ENCODE assay signal across 1 cellular context in genomic region chr12:6646276-6647082, GRCh38.
TF ChIP-seq lines count a peak whose summit lies in the region.

No MANE protein-coding gene starts in this region.

TF ChIP-seq in GM12878, 131 proteins besides CTCF, POLR2A, EP300 and RAD21:
- no peak for TF ChIP-seq RBBP5 (conservative IDR thresholded peaks at IDR 0.05)
- no peak for TF ChIP-seq BMI1 (IDR thresholded peaks at IDR 0.05; ENCODE audit: borderline replicate concordance)
- no peak for TF ChIP-seq CREB1 (IDR thresholded peaks at IDR 0.05; ENCODE audit: low read depth)
- TF ChIP-seq POU2F2 (IDR thresholded peaks at IDR 0.05; ENCODE audit: borderline replicate concordance, low read depth, low read length), result no peak
- TF ChIP-seq SMAD5 (IDR thresholded peaks at IDR 0.05; ENCODE audit: low read depth), result no peak
